ENCODE assay signal across 10 cellular contexts in genomic region chr11:44315947-44316387, GRCh38. TPM values are rescaled to one million over a fixed set of nuclear protein-coding genes. Genes with fewer than 3 reads are reported as not detected.
DNase-seq lines count a peak whose midpoint lies in the region; ATAC-seq lines count a peak whose summit lies in the region.
"Had no signal": no experiment of that assay in that cellular context is flagged by ENCODE, and none has a peak within 500 bp of the region (broad histone marks: within the 10 kb centered on the region; RNA-seq: fewer than 3 reads in every experiment).

No MANE protein-coding gene starts in this region.

- CTCF ChIA-PET in T-cell (lab: Charles Lee) = no interaction called here

- no peaks in the 10 kb centered on the region for H3K36me3 ChIP-seq in skeletal muscle satellite cell (ENCODE audit: insufficient read depth, low read length)

- ATAC-seq in T-cell (replicated peaks in 1 of 4) (no peak), right cardiac atrium (peak; percentile 44 to 79), GM21717 (IDR thresholded peaks at IDR 0.05; ENCODE audit: unreplicated experiment) (no peak)

- H3K4me1 ChIP-seq in right cardiac atrium (ENCODE audit: control insufficient read depth, insufficient read depth, low read length) = peaks cover 3% of the 10 kb centered on the region
- H3K4me1 ChIP-seq in skeletal muscle satellite cell (ENCODE audit: control insufficient read depth, insufficient read depth, low read length) = peaks cover 12% of the 10 kb centered on the region

- intact Hi-C loops in right cardiac atrium (cut with DNase I) = no loop called here

- peaks cover 73 to 93% of the 10 kb centered on the region in 2 donors for H3K27me3 Mint-ChIP-seq in T-cell

- DNase-seq in DMS 273 (lab: John Stamatoyannopoulos, UW; ENCODE audit: unreplicated experiment) = peak; percentile 30
- DNase-seq in DMS 273 treated with DMSO at 0.1 percent for 48 hours (lab: John Stamatoyannopoulos, UW) = no peak
- DNase-seq in T-cell = no peak
- peak; percentile 55 to 76 (median 64) for DNase-seq in right cardiac atrium
- no peak for DNase-seq in NCI-H2107 (lab: John Stamatoyannopoulos, UW)
- DNase-seq in HK-2 (ENCODE audit: unreplicated experiment) = no peak

- H3K4me2 ChIP-seq in skeletal muscle satellite cell (ENCODE audit: low read length) = peak overlapping the region; percentile 79

- H3K27ac ChIP-seq in right cardiac atrium (ENCODE audit: low read length) = no peak overlapping the region
- H3K27ac ChIP-seq: 22Rv1, skin epidermis had no signal

- H3K9ac ChIP-seq in skeletal muscle satellite cell (ENCODE audit: low read depth, low read length) = no peak overlapping the region

- no peaks in the 10 kb centered on the region for H3K36me3 Mint-ChIP-seq in T-cell

- peaks cover 5 to 24% (median 21%) of the 10 kb centered on the region in 3 donors for H3K4me1 Mint-ChIP-seq in T-cell

- POLR2A ChIA-PET in T-cell (lab: Charles Lee) = no interaction called here

- no peaks in the 10 kb centered on the region for H3K27me3 ChIP-seq in right cardiac atrium (ENCODE audit: control insufficient read depth, insufficient read depth)
- peaks cover 97% of the 10 kb centered on the region for H3K27me3 ChIP-seq in skeletal muscle satellite cell (ENCODE audit: control insufficient read depth, insufficient read depth, low read length)

- H3K4me3 ChIP-seq in right cardiac atrium (ENCODE audit: low read length) = peak overlapping the region; percentile 36
- peak overlapping the region; percentile 58 for H3K4me3 ChIP-seq in skeletal muscle satellite cell (ENCODE audit: low read length)

- H3K9me3 Mint-ChIP-seq in T-cell = no peaks in the 10 kb centered on the region

- 1% methylated on average over 43 of the region's 43 CpGs for WGBS in right cardiac atrium

- H3K27ac Mint-ChIP-seq in T-cell = no peak overlapping the region

- H3K9me3 ChIP-seq in right cardiac atrium (ENCODE audit: control insufficient read depth, low read length) (no peaks in the 10 kb centered on the region), skeletal muscle satellite cell (replicated peaks; ENCODE audit: low read length) (no peaks in the 10 kb centered on the region)

- H3K4me3 Mint-ChIP-seq in T-cell = peak overlapping the region in 2 of 3 donors; percentile 32 to 55

RNA-seq across cellular contexts. Expression of gene ALX4, which starts 6.0 kb away (rescaled TPM):
- total RNA-seq in T-cell (not detected), right cardiac atrium (not detected)
- 0.07 TPM for polyA plus RNA-seq in right cardiac atrium
- under 0.01 TPM in 1 of 2 replicates, not detected in the other for total RNA-seq in skeletal muscle satellite cell (2012; rRNA removed)

Comparison
In these comparisons a context has a peak if more than half of its experiments do, and no peak if none do; other contexts are left out.
1. DNase-seq: peak in DMS 273 (single experiment) and right cardiac atrium (3 of 3); none in DMS 273 treated with DMSO at 0.1 percent for 48 hours (single experiment), T-cell (0 of 34), NCI-H2107 (single experiment) and HK-2 (single experiment).
2. ATAC-seq: peak in right cardiac atrium (2 of 2); none in T-cell (0 of 4) and GM21717 (single experiment).